Comparison of ENCODE assay signal across 8 cellular contexts in genomic region chr2:241858206-241859016, GRCh38. TPM values are rescaled to one million over a fixed set of nuclear protein-coding genes. Genes with fewer than 3 reads are reported as not detected.
DNase-seq lines count a peak whose midpoint lies in the region; ATAC-seq and TF ChIP-seq lines count a peak whose summit lies in the region.

Gene PDCD1 (minus strand): TSS chr2:241858894. CDS start chr2:241858838, 56 bp downstream.

- H3K27me3 ChIP-seq in A673 (replicated peaks; ENCODE audit: insufficient read depth, low read depth, low read length, poor library complexity) (no peaks in the 10 kb centered on the region), colonic mucosa (peaks cover 6% of the 10 kb centered on the region), neural progenitor cell (no peaks in the 10 kb centered on the region), uterus (no peaks in the 10 kb centered on the region)

- H3K4me3 Mint-ChIP-seq in neural progenitor cell = no peak within 1 kb of the TSS
- no peak within 1 kb of the TSS for H3K4me3 Mint-ChIP-seq in progenitor cell of endocrine pancreas (ENCODE audit: low read depth)

- peak within 1 kb of the TSS; percentile 85 for H3K27ac Mint-ChIP-seq in neural progenitor cell
- no peak within 1 kb of the TSS for H3K27ac Mint-ChIP-seq in progenitor cell of endocrine pancreas

- H3K36me3 ChIP-seq in A673 (ENCODE audit: insufficient read depth, low read length, poor library complexity, severe bottlenecking) (no peaks in the 10 kb centered on the region), colonic mucosa (no peaks in the 10 kb centered on the region), neural progenitor cell (no peaks in the 10 kb centered on the region), uterus (no peaks in the 10 kb centered on the region)

- no peaks in the 10 kb centered on the region for H3K9me3 ChIP-seq in A673 (ENCODE audit: low read depth, low read length, poor library complexity, severe bottlenecking)
- no peaks in the 10 kb centered on the region for H3K9me3 ChIP-seq in colonic mucosa
- no peaks in the 10 kb centered on the region for H3K9me3 ChIP-seq in neural progenitor cell (ENCODE audit: low read depth)
- no peaks in the 10 kb centered on the region for H3K9me3 ChIP-seq in uterus

- ATAC-seq in GM21447 (IDR thresholded peaks at IDR 0.05; ENCODE audit: unreplicated experiment) = peak; percentile 33

- H4K20me1 ChIP-seq in neural progenitor cell (ENCODE audit: low read depth) = no peaks in the 10 kb centered on the region

- peaks cover 33% of the 10 kb centered on the region for H3K4me1 ChIP-seq in A673 (ENCODE audit: insufficient read depth, low read length, poor library complexity, severe bottlenecking)
- H3K4me1 ChIP-seq in colonic mucosa = peaks cover 3% of the 10 kb centered on the region
- no peaks in the 10 kb centered on the region for H3K4me1 ChIP-seq in neural progenitor cell
- H3K4me1 ChIP-seq in uterus = peaks cover 0 to 14% of the 10 kb centered on the region in 2 donors

- no peak for DNase-seq in A673 (ENCODE audit: low spot score)
- DNase-seq in colonic mucosa = no peak
- no peak for DNase-seq in neural progenitor cell (ENCODE audit: low spot score)
- DNase-seq in uterus = peak; percentile 45 to 54
- DNase-seq in progenitor cell of endocrine pancreas (ENCODE audit: low spot score, unreplicated experiment) = no peak
- no peak for DNase-seq in CD1c-positive myeloid dendritic cell (ENCODE audit: extremely low spot score)

- H3K27ac ChIP-seq in A673 (ENCODE audit: low read depth, low read length, poor library complexity, severe bottlenecking) = peak within 1 kb of the TSS; percentile 62
- peak within 1 kb of the TSS; percentile 19 for H3K27ac ChIP-seq in colonic mucosa
- no peak within 1 kb of the TSS for H3K27ac ChIP-seq in neural progenitor cell
- H3K27ac ChIP-seq in uterus = peak within 1 kb of the TSS; percentile 95 to 96

- no peak within 1 kb of the TSS for H3K4me2 ChIP-seq in neural progenitor cell

- no peaks in the 10 kb centered on the region for H3F3A ChIP-seq in neural progenitor cell (ENCODE audit: low read depth)

- no peaks in the 10 kb centered on the region for H3K79me2 ChIP-seq in neural progenitor cell (ENCODE audit: low read depth)

- no peak within 1 kb of the TSS for H3K4me3 ChIP-seq in A673 (ENCODE audit: low read depth, low read length, poor library complexity, severe bottlenecking)
- H3K4me3 ChIP-seq in WI38 (ENCODE audit: low read depth, low read length) = peak within 1 kb of the TSS; percentile 41
- H3K4me3 ChIP-seq in colonic mucosa = peak within 1 kb of the TSS; percentile 2
- no peak within 1 kb of the TSS for H3K4me3 ChIP-seq in neural progenitor cell
- peak within 1 kb of the TSS; percentile 6 to 31 for H3K4me3 ChIP-seq in uterus

- TF ChIP-seq CTCF in A673 (conservative IDR thresholded peaks at IDR 0.05; ENCODE audit: low read depth, low read length) = no peak
- TF ChIP-seq CTCF in WI38 (IDR thresholded peaks at IDR 0.05; ENCODE audit: low read depth, low read length) = no peak
- no peak for TF ChIP-seq CTCF in colonic mucosa (IDR thresholded peaks at IDR 0.05)
- TF ChIP-seq CTCF in neural progenitor cell (IDR thresholded peaks at IDR 0.05) = no peak
- no peak for TF ChIP-seq CTCF in uterus (IDR thresholded peaks at IDR 0.05)
- TF ChIP-seq CTCF in progenitor cell of endocrine pancreas (IDR thresholded peaks at IDR 0.05; ENCODE audit: unreplicated experiment) = no peak

- H3K9ac ChIP-seq in colonic mucosa (ENCODE audit: low read depth in 2 of 2, low read length in 2 of 2) (peak within 1 kb of the TSS; percentile 47 to 61), neural progenitor cell (no peak within 1 kb of the TSS)

- H3K36me3 Mint-ChIP-seq in neural progenitor cell = no peaks in the 10 kb centered on the region
- H3K36me3 Mint-ChIP-seq in progenitor cell of endocrine pancreas (ENCODE audit: insufficient read depth) = no peaks in the 10 kb centered on the region

- H3K4me1 Mint-ChIP-seq in neural progenitor cell (peaks cover 13% of the 10 kb centered on the region), progenitor cell of endocrine pancreas (ENCODE audit: low read depth) (no peaks in the 10 kb centered on the region)

- CTCF ChIA-PET in A673 (lab: Charles Lee) = no interaction called here

- no peak within 1 kb of the TSS for H2AFZ ChIP-seq in neural progenitor cell (replicated peaks)

- H3K9me3 Mint-ChIP-seq in neural progenitor cell = no peaks in the 10 kb centered on the region
- H3K9me3 Mint-ChIP-seq in progenitor cell of endocrine pancreas (ENCODE audit: low read depth) = no peaks in the 10 kb centered on the region

- TF ChIP-seq POLR2A in uterus (IDR thresholded peaks at IDR 0.05) = no peak

- BruUV-seq in A673 (replicated peaks; lab: Mats Ljungman, UMichigan) = no TSS peak

- intact Hi-C loops in A673 (cut with micrococcal nuclease; ENCODE audit: unreplicated experiment) (no loop called here), colonic mucosa (cut with DNase I) (no loop called here), uterus (cut with DNase I; ENCODE audit: low total_unique reads) (no loop called here)

- H3K27me3 Mint-ChIP-seq in neural progenitor cell (ENCODE audit: insufficient read depth, low read depth) = peaks cover 7% of the 10 kb centered on the region
- peaks cover 8% of the 10 kb centered on the region for H3K27me3 Mint-ChIP-seq in progenitor cell of endocrine pancreas

- POLR2A ChIA-PET in A673 (lab: Charles Lee; ENCODE audit: low non-redundant PET) = no interaction called here

RNA-seq across cellular contexts. Expression of gene PDCD1, which starts in this region (rescaled TPM):
- 0.34 and 0.35 TPM in 2 replicates for total RNA-seq in A673 (2021)
- total RNA-seq in colonic mucosa = under 1 TPM; 0.21 to 0.35 TPM
- not detected in 2 replicates for total RNA-seq in neural progenitor cell (ENCODE audit: low replicate concordance)
- total RNA-seq in uterus = under 1 TPM in 1 of 4 donors, not detected in 3; 0.21 TPM
- not detected in 2 replicates for total RNA-seq in progenitor cell of endocrine pancreas

Comparison
In these comparisons a context has a peak if more than half of its experiments do, and no peak if none do; other contexts are left out.
1. Peak in DNase-seq, H3K4me3 ChIP-seq and H3K27ac ChIP-seq in uterus; RNA of the gene not detected or under 1 TPM.
2. H3K4me3 ChIP-seq: peak in WI38 (single experiment) and colonic mucosa (single experiment); none in A673 (single experiment) and neural progenitor cell (single experiment).